9 cellular contexts compared by ENCODE assay signal in the genomic region with DNA sequence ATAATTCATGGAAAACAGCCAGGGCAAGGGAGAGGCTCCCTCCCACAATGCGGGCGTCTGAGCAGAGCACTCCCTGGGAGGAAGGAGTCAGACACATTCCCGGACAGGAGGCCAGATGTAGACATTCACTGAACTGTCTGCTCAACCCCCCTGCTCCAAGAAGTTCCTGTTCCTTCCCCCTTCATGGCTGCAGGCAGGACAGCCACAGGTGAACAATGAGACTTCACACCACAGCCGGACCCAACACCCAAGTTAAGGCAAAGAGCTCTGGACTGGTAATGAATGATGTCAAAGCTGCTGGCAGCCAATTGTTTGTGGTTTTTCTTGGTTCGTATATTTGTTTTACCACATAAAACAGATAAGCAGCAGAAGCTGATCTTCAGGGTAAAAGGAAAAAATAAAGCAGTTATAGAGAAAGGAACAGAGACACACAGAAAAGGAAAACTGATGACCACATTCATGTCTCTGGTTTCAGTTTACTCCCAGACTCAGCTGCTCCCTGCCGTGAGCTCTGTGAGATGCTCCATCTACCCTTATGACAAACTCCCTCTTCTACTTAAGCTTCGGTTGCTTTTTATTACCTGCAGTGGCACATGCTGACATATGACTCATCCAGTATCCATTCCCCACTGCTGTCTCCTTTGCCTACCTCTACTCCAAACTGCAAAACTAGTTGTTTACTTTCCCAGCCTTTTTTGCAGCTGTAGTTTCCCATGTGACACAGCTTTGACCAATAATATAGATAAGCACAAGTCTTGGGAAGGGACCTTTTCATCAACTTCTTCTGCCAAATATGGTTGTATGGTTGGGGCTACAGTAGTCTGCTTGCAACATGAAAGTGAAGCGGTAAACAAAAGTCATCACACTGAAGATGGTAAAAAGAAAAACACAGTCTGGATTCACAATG. TPM values are rescaled to one million over a fixed set of nuclear protein-coding genes. Genes with fewer than 3 reads are reported as not detected.
DNase-seq lines count a peak whose midpoint lies in the region; ATAC-seq and TF ChIP-seq lines count a peak whose summit lies in the region.
"Had no signal": no experiment of that assay in that cellular context is flagged by ENCODE, and none has a peak within 500 bp of the region (broad histone marks: within the 10 kb centered on the region; RNA-seq: fewer than 3 reads in every experiment).

No MANE protein-coding gene starts in this region.

- no peaks in the 10 kb centered on the region for H4K20me1 ChIP-seq in hepatocyte (ENCODE audit: insufficient read depth, poor library complexity, severe bottlenecking)
- no peaks in the 10 kb centered on the region for H4K20me1 ChIP-seq in GM23338 (replicated peaks; ENCODE audit: insufficient read depth)

- no peaks in the 10 kb centered on the region for H3K9me3 ChIP-seq in hepatocyte (ENCODE audit: low read depth)

- H3K4me3 Mint-ChIP-seq in CD14-positive monocyte = no peak overlapping the region
- H3K4me3 Mint-ChIP-seq in GM23338 = no peak overlapping the region
- H3K4me3 Mint-ChIP-seq: activated B cell treated with CpG ODN at 0.5 μM for 24 hours had no signal

- H3K36me3 ChIP-seq in hepatocyte (replicated peaks; ENCODE audit: insufficient read depth, low read depth) = no peaks in the 10 kb centered on the region
- H3K36me3 ChIP-seq in GM23338 (ENCODE audit: insufficient read depth) = no peaks in the 10 kb centered on the region; the same call in 1 of the 2 replicates

- H3K4me2 ChIP-seq in hepatocyte = peak overlapping the region; percentile 48
- no peak overlapping the region for H3K4me2 ChIP-seq in GM23338

- H3K27me3 ChIP-seq in hepatocyte (no peaks in the 10 kb centered on the region), GM23338 (ENCODE audit: insufficient read depth) (no peaks in the 10 kb centered on the region)

- peak; percentile 45 for ATAC-seq in HG03196 (IDR thresholded peaks at IDR 0.05; ENCODE audit: unreplicated experiment)
- no peak for ATAC-seq in GM23338

- H3K9me2 ChIP-seq in hepatocyte (replicated peaks; ENCODE audit: insufficient read depth) = no peaks in the 10 kb centered on the region
- H3K9me2 ChIP-seq in GM23338 (ENCODE audit: insufficient read depth) = no peaks in the 10 kb centered on the region

- H3K27ac Mint-ChIP-seq in CD14-positive monocyte = peak overlapping the region in 2 of 7 donors; percentile 27 to 62
- no peak overlapping the region for H3K27ac Mint-ChIP-seq in GM23338
- H3K27ac Mint-ChIP-seq: activated B cell treated with CpG ODN at 0.5 μM for 24 hours had no signal

- peak; percentile 62 for DNase-seq in GM04503 (ENCODE audit: low read depth)
- peak; percentile 75 for DNase-seq in hepatocyte (ENCODE audit: low spot score)
- no peak for DNase-seq in CD14-positive monocyte (ENCODE audit: low spot score)
- DNase-seq in NCI-H82 (lab: John Stamatoyannopoulos, UW) = no peak
- no peak for DNase-seq in GM23338 (ENCODE audit: low spot score)
- no peak for DNase-seq in SW 1271 (lab: John Stamatoyannopoulos, UW)
- DNase-seq: activated B cell treated with CpG ODN at 0.5 μM for 24 hours had no signal

- H3K4me1 Mint-ChIP-seq in CD14-positive monocyte (peaks cover 28% of the 10 kb centered on the region), GM23338 (no peaks in the 10 kb centered on the region; the same call in 2 of the 3 replicates)
- H3K4me1 Mint-ChIP-seq: activated B cell treated with CpG ODN at 0.5 μM for 24 hours had no signal

- peak overlapping the region; percentile 73 for H3K27ac ChIP-seq in hepatocyte
- H3K27ac ChIP-seq in GM23338 (ENCODE audit: low read depth) = no peak overlapping the region

- H3K27me3 Mint-ChIP-seq in CD14-positive monocyte (ENCODE audit: low read depth in 3 of 3) (peaks cover 0 to 3% (median 0%) of the 10 kb centered on the region in 3 donors), GM23338 (ENCODE audit: insufficient read depth, low read depth, poor library complexity) (peaks cover 2% of the 10 kb centered on the region)

- no peaks in the 10 kb centered on the region for H3F3A ChIP-seq in GM23338 (replicated peaks; ENCODE audit: low read depth)

- H3K9me3 Mint-ChIP-seq in CD14-positive monocyte = no peaks in the 10 kb centered on the region
- no peaks in the 10 kb centered on the region for H3K9me3 Mint-ChIP-seq in GM23338
- H3K9me3 Mint-ChIP-seq: activated B cell treated with CpG ODN at 0.5 μM for 24 hours had no signal

- H3K4me3 ChIP-seq in WI38 (ENCODE audit: low read depth, low read length) = peak overlapping the region; percentile 26
- no peak overlapping the region for H3K4me3 ChIP-seq in hepatocyte
- H3K4me3 ChIP-seq in GM23338 = no peak overlapping the region

- H3K79me2 ChIP-seq in hepatocyte (no peaks in the 10 kb centered on the region), GM23338 (replicated peaks; ENCODE audit: insufficient read depth) (no peaks in the 10 kb centered on the region)

- H3K36me3 Mint-ChIP-seq in CD14-positive monocyte (peaks cover 9 to 14% of the 10 kb centered on the region in 2 donors), GM23338 (ENCODE audit: low read depth) (peaks cover 21% of the 10 kb centered on the region)

- H3K4me1 ChIP-seq in hepatocyte (ENCODE audit: insufficient read depth) = peaks cover 15% of the 10 kb centered on the region
- no peaks in the 10 kb centered on the region for H3K4me1 ChIP-seq in GM23338 (ENCODE audit: insufficient read depth)

- no peak for TF ChIP-seq CTCF in WI38 (IDR thresholded peaks at IDR 0.05; ENCODE audit: low read depth, low read length)
- TF ChIP-seq CTCF in hepatocyte (IDR thresholded peaks at IDR 0.05; ENCODE audit: poor library complexity) = no peak
- no peak for TF ChIP-seq CTCF in CD14-positive monocyte (IDR thresholded peaks at IDR 0.05)
- TF ChIP-seq CTCF in GM23338 (conservative IDR thresholded peaks at IDR 0.05; ENCODE audit: low read depth in 2 of 2) = no peak

- intact Hi-C loops in CD14-positive monocyte (cut with micrococcal nuclease) = no loop called here

- no peak overlapping the region for H2AFZ ChIP-seq in hepatocyte
- no peak overlapping the region for H2AFZ ChIP-seq in GM23338

- 43% methylated on average over 8 of the region's 8 CpGs for WGBS in hepatocyte (ENCODE audit: low lambda C conversion rate, missing lambda C conversion rate)

RNA-seq across cellular contexts. Expression of gene DZIP1L, which starts 33.1 kb away (rescaled TPM):
- total RNA-seq in hepatocyte = 7.5 and 15.7 TPM in 2 replicates
- polyA plus RNA-seq in hepatocyte (4.0 and 12.8 TPM in 2 replicates), CD14-positive monocyte (under 1 TPM; 0.50 to 0.52 TPM), GM23338 (2016; fragmentation: Nextera tagmentation; extraction: Ambion mirVana) (10.0 and 10.6 TPM in 2 replicates)
- total RNA-seq in GM23338 (2014; rRNA removed; shearing (Covaris generic)) = 11.4 and 19.5 TPM in 2 replicates
- total RNA-seq: activated B cell treated with CpG ODN at 0.5 μM for 24 hours had no signal

RNA-seq across cellular contexts. Expression of gene A4GNT, which starts 49.9 kb away (rescaled TPM):
- total RNA-seq in hepatocyte = 0.16 and 0.67 TPM in 2 replicates
- polyA plus RNA-seq in hepatocyte (0.28 TPM in 1 of 2 replicates, not detected in the other), CD14-positive monocyte (not detected), GM23338 (2016; fragmentation: Nextera tagmentation; extraction: Ambion mirVana) (not detected in 2 replicates)
- total RNA-seq in GM23338 (2014; rRNA removed; shearing (Covaris generic)) = not detected in 2 replicates
- total RNA-seq: activated B cell treated with CpG ODN at 0.5 μM for 24 hours had no signal

Comparison
In these comparisons a context has a peak if more than half of its experiments do, and no peak if none do; other contexts are left out.
1. DNase-seq: peak in GM04503 (single experiment) and hepatocyte (single experiment); none in CD14-positive monocyte (single experiment), NCI-H82 (single experiment), GM23338 (single experiment) and SW 1271 (0 of 2).